ENCODE assay signal across 7 cellular contexts in genomic region chr21:30680586-30680985, GRCh38. TPM values are rescaled to one million over a fixed set of nuclear protein-coding genes. Genes with fewer than 3 reads are reported as not detected.
"Had no signal": no experiment of that assay in that cellular context is flagged by ENCODE, and none has a peak within 500 bp of the region (broad histone marks: within the 10 kb centered on the region; RNA-seq: fewer than 3 reads in every experiment).

No MANE protein-coding gene starts in this region.

- H3K9me3 Mint-ChIP-seq: GM23338 had no signal

- H3K4me1 Mint-ChIP-seq: GM23338, H9 had no signal

- H3K27ac Mint-ChIP-seq: GM23338, H9 had no signal

- H3K4me3 Mint-ChIP-seq: GM23338, H9 had no signal

- ATAC-seq: GM23338, K562 had no signal

- H3K4me3 ChIP-seq: GM23338, K562 had no signal

- DNase-seq: H9, HCEC 1CT, IMR-90 had no signal

RNA-seq across cellular contexts. Expression of gene KRTAP20-3, which starts 37.9 kb away (rescaled TPM):
- total RNA-seq: GM23338, H1, H9, HT-29, IMR-90, K562 had no signal
- polyA plus RNA-seq: GM23338, H1, IMR-90, K562 had no signal

RNA-seq across cellular contexts. Expression of gene KRTAP21-3, which starts 38.0 kb away (rescaled TPM):
- total RNA-seq: GM23338, H1, H9, HT-29, IMR-90, K562 had no signal
- polyA plus RNA-seq: GM23338, H1, IMR-90, K562 had no signal

RNA-seq across cellular contexts. Expression of gene KRTAP20-2, which starts 45.6 kb away (rescaled TPM):
- total RNA-seq: GM23338, H1, H9, HT-29, IMR-90, K562 had no signal
- polyA plus RNA-seq: GM23338, H1, IMR-90, K562 had no signal
